ENCODE assay signal across 10 cellular contexts in the genomic region with DNA sequence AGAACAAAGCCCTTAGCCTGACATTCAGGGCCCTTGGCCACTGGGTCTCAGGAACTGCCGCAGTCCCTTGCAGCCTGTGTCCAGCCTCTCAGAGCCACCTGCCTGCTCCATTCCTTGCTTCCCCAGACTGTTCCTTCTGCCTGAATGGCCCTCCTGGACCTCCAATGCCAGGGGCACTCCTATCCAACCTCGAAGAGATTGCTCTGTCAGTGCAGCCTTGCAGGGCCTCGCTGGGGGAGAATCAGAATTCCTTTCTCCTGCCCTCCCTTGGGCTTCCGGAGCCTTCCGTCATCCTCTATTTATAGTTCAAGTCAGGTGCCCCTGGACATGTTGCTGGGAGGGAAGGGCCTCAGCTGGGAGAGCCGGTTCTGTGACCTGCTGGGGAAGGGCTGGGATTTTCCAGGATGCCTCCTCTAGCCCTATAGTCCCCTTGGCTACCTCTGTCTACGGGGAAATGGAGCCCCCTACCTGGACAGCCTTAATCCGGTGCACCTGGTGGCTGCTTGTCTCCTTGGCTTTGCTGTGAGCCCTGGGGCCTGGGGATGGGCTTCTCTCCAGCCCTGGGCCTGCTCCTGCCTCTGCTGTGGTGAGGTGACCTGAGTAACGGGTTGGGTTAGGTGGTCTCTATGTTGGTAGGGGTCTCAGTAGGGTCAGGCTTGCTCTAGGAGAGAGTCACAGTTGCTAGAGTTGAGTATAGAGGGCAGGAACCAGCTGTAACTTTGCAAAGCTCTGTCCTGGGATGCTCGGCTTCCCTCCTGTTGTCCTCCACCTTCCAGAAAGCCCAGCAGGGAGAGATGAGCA. TPM values are rescaled to one million over a fixed set of nuclear protein-coding genes. Genes with fewer than 3 reads are reported as not detected.
A peak's percentile ranks its signal among the peaks of the same experiment; 100 is the strongest.
DNase-seq lines count a peak whose midpoint lies in the region; ATAC-seq, FAIRE-seq and TF ChIP-seq lines count a peak whose summit lies in the region.
"Had no signal": no experiment of that assay in that cellular context is flagged by ENCODE, and none has a peak within 500 bp of the region (broad histone marks: within the 10 kb centered on the region; RNA-seq: fewer than 3 reads in every experiment).

No MANE protein-coding gene starts in this region.

- H3K79me2 ChIP-seq in K562 (ENCODE audit: control insufficient read depth, insufficient read depth, low read length) = no peaks in the 10 kb centered on the region

- CTCF ChIA-PET in K562 (lab: Yijun Ruan, JAX; ENCODE audit: low intra/inter-chr PET ratio) = no interaction called here

- TF ChIP-seq CTCF in K562 (IDR thresholded peaks at IDR 0.05 in 2 of 3, conservative IDR thresholded peaks at IDR 0.05 in 1 of 3; ENCODE audit: insufficient read depth in 2 of 3, low read depth in 1 of 3, low read length in 3 of 3) (no peak), GM10266 (IDR thresholded peaks at IDR 0.05; ENCODE audit: control insufficient read depth, insufficient read depth, low read depth, missing control alignments) (no peak)

- H3K36me3 ChIP-seq in K562 (ENCODE audit: control insufficient read depth, insufficient read depth, low read length) (no peaks in the 10 kb centered on the region), iPS-18a (ENCODE audit: control insufficient read depth, low read depth, low read length) (no peaks in the 10 kb centered on the region), skeletal muscle tissue (ENCODE audit: control insufficient read depth in 3 of 3, insufficient read depth in 3 of 3, low read length in 3 of 3) (no peaks in the 10 kb centered on the region)

- H2AFZ ChIP-seq in K562 (ENCODE audit: low read depth, low read length) = no peak overlapping the region

- no peak for ATAC-seq in K562
- no peak for ATAC-seq in left lobe of liver

- BruUV-seq in K562 (replicated peaks; lab: Mats Ljungman, UMichigan) = no TSS peak

- POLR2A ChIA-PET in K562 (lab: Yijun Ruan, JAX) = no interaction called here

- no peaks in the 10 kb centered on the region for H3K9me3 ChIP-seq in K562 (replicated peaks; ENCODE audit: control insufficient read depth, insufficient read depth, low read depth, low read length)
- no peaks in the 10 kb centered on the region for H3K9me3 ChIP-seq in iPS-18a (ENCODE audit: control insufficient read depth, low read depth, low read length)
- H3K9me3 ChIP-seq in skeletal muscle tissue (ENCODE audit: control insufficient read depth in 3 of 3, low read length in 3 of 3) = no peaks in the 10 kb centered on the region

- H3K4me2 ChIP-seq in K562 (ENCODE audit: insufficient read depth, low read length) = no peak overlapping the region

- H3K27ac ChIP-seq in K562 (ENCODE audit: extremely low read depth, low read depth, low read length) = no peak overlapping the region
- no peak overlapping the region for H3K27ac ChIP-seq in iPS-18a (ENCODE audit: low read length)
- peak overlapping the region; percentile 79 for H3K27ac ChIP-seq in skeletal muscle tissue (ENCODE audit: low read depth, low read length)

- intact Hi-C loops in K562 (cut with micrococcal nuclease) = loop anchor here (5.0 kb wide), 1 partner anchor 59 kb away; no protein-coding TSS in a partner anchor

- H3K4me3 ChIP-seq in K562 (no peak overlapping the region), iPS-18a (ENCODE audit: low read length) (no peak overlapping the region), skeletal muscle tissue (ENCODE audit: low read length in 3 of 3) (peak overlapping the region in 1 of 3 donors; percentile 65)

- no peak for TF ChIP-seq EP300 in K562 (IDR thresholded peaks at IDR 0.05; ENCODE audit: low read length)

- H3K9ac ChIP-seq in K562 (ENCODE audit: insufficient read depth in 1 of 2, low read depth in 2 of 2, low read length in 2 of 2) (no peak overlapping the region), iPS-18a (ENCODE audit: low read length) (peak overlapping the region; percentile 19), skeletal muscle tissue (ENCODE audit: low read depth in 1 of 3, low read length in 3 of 3) (peak overlapping the region in 2 of 3 donors; percentile 67 to 79)

- H4K20me1 ChIP-seq in K562 (replicated peaks; ENCODE audit: control insufficient read depth, insufficient read depth, low read length) = peaks cover 18% of the 10 kb centered on the region; the same call in 1 of the 2 replicates

- TF ChIP-seq RAD21 in K562 (CRISPR knock-in tag; conservative IDR thresholded peaks at IDR 0.05 in 1 of 2, IDR thresholded peaks at IDR 0.05 in 1 of 2) = no peak

- H3K27me3 ChIP-seq in K562 (ENCODE audit: control insufficient read depth in 2 of 2, insufficient read depth in 2 of 2, low read length in 2 of 2) (peaks cover 16 to 58% of the 10 kb centered on the region in 2 experiments), iPS-18a (ENCODE audit: control insufficient read depth, insufficient read depth, low read length) (no peaks in the 10 kb centered on the region), skeletal muscle tissue (ENCODE audit: control insufficient read depth in 3 of 3, insufficient read depth in 3 of 3, low read length in 3 of 3) (no peaks in the 10 kb centered on the region)

- in situ Hi-C loops in K562 (cut with MboI) = no loop called here

- 5% methylated on average over 10 of the region's 10 CpGs for WGBS in K562 (ENCODE audit: insufficient coverage, low coverage, missing lambda C conversion rate)

- FAIRE-seq in K562 (lab: Jason Lieb, UNC) = no peak
- FAIRE-seq: G401.6 had no signal

- TF ChIP-seq POLR2A in K562 (conservative IDR thresholded peaks at IDR 0.05) = no peak

- H3K4me1 ChIP-seq in K562 (replicated peaks in 1 of 2; ENCODE audit: control insufficient read depth in 2 of 2, insufficient read depth in 2 of 2, low read length in 2 of 2) (no peaks in the 10 kb centered on the region), iPS-18a (ENCODE audit: control insufficient read depth, low read depth, low read length) (peaks cover 14% of the 10 kb centered on the region), skeletal muscle tissue (ENCODE audit: control insufficient read depth in 3 of 3, insufficient read depth in 3 of 3, low read length in 3 of 3) (peaks cover 18 to 43% (median 36%) of the 10 kb centered on the region in 3 donors)

- DNase-seq in HuH-7.5 (ENCODE audit: low spot score) = peak; percentile 70
- no peak for DNase-seq in K562 (ENCODE audit: extremely low read depth in 1 of 4, low spot score in 3 of 4)
- DNase-seq in stimulated activated CD4-positive, alpha-beta T cell treated with anti-CD3 and anti-CD28 coated beads, Interleukin-2, amount 100 ng/mL, for 24 hours = no peak
- DNase-seq in left lobe of liver (ENCODE audit: low spot score) = no peak
- DNase-seq in stimulated activated CD4-positive, alpha-beta T cell treated with anti-CD3 and anti-CD28 coated beads, Interleukin-2, amount 100 ng/mL, for 48 hours = no peak
- DNase-seq in GM10266 (ENCODE audit: extremely low spot score) = no peak
- DNase-seq: stimulated activated CD4-positive, alpha-beta T cell treated with anti-CD3 and anti-CD28 coated beads, Interleukin-12 subunit alpha, Interleukin-12 subunit beta, amount 100 ng/mL, for 4 hours had no signal

- H3K9me1 ChIP-seq in K562 (ENCODE audit: control insufficient read depth, insufficient read depth, low read length) = no peaks in the 10 kb centered on the region

TF ChIP-seq in K562, 482 proteins besides CTCF, POLR2A, EP300 and RAD21 (continues in another document):
- TF ChIP-seq JUND (IDR thresholded peaks at IDR 0.05; ENCODE audit: borderline replicate concordance, low read depth, low read length) (peak; percentile 31; the same call in 1 of the 2 replicates), JUND (tag; IDR thresholded peaks at IDR 0.05; ENCODE audit: borderline replicate concordance, low read depth, low read length) (no peak)

RNA-seq across cellular contexts. Expression of gene SYT7, which starts 45.9 kb away (rescaled TPM):
- total RNA-seq in K562 (2011; cell fraction: chromatin; rRNA removed; ENCODE audit: low replicate concordance) = 0.12 and 0.28 TPM in 2 replicates
- total RNA-seq in K562 (2011; cell fraction: nucleolus; rRNA removed) = 0.33 and 0.39 TPM in 2 replicates
- total RNA-seq in K562 (2011; cell fraction: nucleoplasm; rRNA removed) = 0.44 and 0.53 TPM in 2 replicates
- total RNA-seq in K562 (2014; rRNA removed) = 0.20 and 0.27 TPM in 2 replicates
- 0.11 and 0.13 TPM in 2 replicates for total RNA-seq in K562 (2014; rRNA removed; fragmentation: Illumina TruSeq; extraction: Trizol)
- 0.11 and 0.15 TPM in 2 replicates for total RNA-seq in K562 (2015; rRNA removed; fragmentation: Illumina TruSeq; extraction: Trizol)
- total RNA-seq in K562 (2021) = 0.47 and 0.51 TPM in 2 replicates
- 0.11 and 0.20 TPM in 2 replicates for polyA plus RNA-seq in K562 (2011; rRNA removed)
- polyA plus RNA-seq in K562 (2011; cell fraction: cytosol; rRNA removed) = 0.15 and 0.24 TPM in 2 replicates
- 0.17 and 0.21 TPM in 2 replicates for polyA plus RNA-seq in K562 (2011; cell fraction: nucleus; rRNA removed)
- 0.21 and 0.33 TPM in 2 replicates for polyA plus RNA-seq in K562 (2012)
- 0.21 TPM in 2 replicates for polyA plus RNA-seq in K562 (2014; fragmentation: Illumina TruSeq; extraction: Trizol)
- under 1 TPM in 1 of 2 experiments, not detected in 1; 0.01 TPM for polyA plus RNA-seq in K562 (2014; fragmentation: Nextera tagmentation; extraction: Ambion mirVana)
- polyA plus RNA-seq in K562 (2014; rRNA removed) = 0.13 and 0.28 TPM in 2 replicates
- polyA minus RNA-seq in K562 (2011; rRNA and poly(A)+ RNA removed) = 0.06 and 0.35 TPM in 2 replicates
- polyA minus RNA-seq in K562 (2011; cell fraction: cytosol; rRNA and poly(A)+ RNA removed) = not detected in 2 replicates
- 0.27 TPM in 1 of 2 replicates, not detected in the other for polyA minus RNA-seq in K562 (2011; cell fraction: nucleus; rRNA and poly(A)+ RNA removed)
- 1.6 TPM for total RNA-seq in skeletal muscle tissue
- total RNA-seq in left lobe of liver = 65.6 TPM

RNA-seq across cellular contexts. Expression of gene DAGLA, which starts 53.4 kb away (rescaled TPM):
- 0.16 and 1.5 TPM in 2 replicates for total RNA-seq in K562 (2011; cell fraction: chromatin; rRNA removed; ENCODE audit: low replicate concordance)
- total RNA-seq in K562 (2011; cell fraction: nucleolus; rRNA removed) = 0.66 and 0.67 TPM in 2 replicates
- 0.22 and 0.84 TPM in 2 replicates for total RNA-seq in K562 (2011; cell fraction: nucleoplasm; rRNA removed)
- 0.08 TPM in 1 of 2 replicates, not detected in the other for total RNA-seq in K562 (2014; rRNA removed)
- not detected in 2 replicates for total RNA-seq in K562 (2014; rRNA removed; fragmentation: Illumina TruSeq; extraction: Trizol)
- 0.04 TPM in 2 replicates for total RNA-seq in K562 (2015; rRNA removed; fragmentation: Illumina TruSeq; extraction: Trizol)
- 0.13 and 0.16 TPM in 2 replicates for total RNA-seq in K562 (2021)
- 0.07 TPM in 2 replicates for polyA plus RNA-seq in K562 (2011; rRNA removed)
- 0.09 and 0.22 TPM in 2 replicates for polyA plus RNA-seq in K562 (2011; cell fraction: cytosol; rRNA removed)
- polyA plus RNA-seq in K562 (2011; cell fraction: nucleus; rRNA removed) = 0.18 and 0.51 TPM in 2 replicates
- polyA plus RNA-seq in K562 (2012) = 0.09 and 0.14 TPM in 2 replicates
- polyA plus RNA-seq in K562 (2014; fragmentation: Illumina TruSeq; extraction: Trizol) = 0.04 and 0.11 TPM in 2 replicates
- not detected for polyA plus RNA-seq in K562 (2014; fragmentation: Nextera tagmentation; extraction: Ambion mirVana)
- 0.03 and 0.07 TPM in 2 replicates for polyA plus RNA-seq in K562 (2014; rRNA removed)
- 0.06 and 0.21 TPM in 2 replicates for polyA minus RNA-seq in K562 (2011; rRNA and poly(A)+ RNA removed)
- 0.18 and 0.29 TPM in 2 replicates for polyA minus RNA-seq in K562 (2011; cell fraction: cytosol; rRNA and poly(A)+ RNA removed)
- polyA minus RNA-seq in K562 (2011; cell fraction: nucleus; rRNA and poly(A)+ RNA removed) = 0.22 and 0.67 TPM in 2 replicates
- total RNA-seq in skeletal muscle tissue = 1.0 TPM
- total RNA-seq in left lobe of liver = 0.35 TPM

Comparison
In these comparisons a context has a peak if more than half of its experiments do, and no peak if none do; other contexts are left out.
1. H3K9ac ChIP-seq: peak in iPS-18a (single experiment) and skeletal muscle tissue (2 of 3); none in K562 (0 of 2).
2. RNA of gene SYT7, which starts 45.9 kb away (total RNA-seq): 65.6 TPM in left lobe of liver (single experiment); 1.6 TPM in skeletal muscle tissue (single experiment) and 0.11 to 0.53 TPM in K562; every median in the first group is over 10 times any median in the second.